18 cellular contexts compared by ENCODE assay signal in genomic region chr13:59665736-59666135, GRCh38.
DNase-seq lines count a peak whose midpoint lies in the region; ATAC-seq and TF ChIP-seq lines count a peak whose summit lies in the region.
"Had no signal": no experiment of that assay in that cellular context is flagged by ENCODE, and none has a peak within 500 bp of the region (broad histone marks: within the 10 kb centered on the region; RNA-seq: fewer than 3 reads in every experiment).

No MANE protein-coding gene starts in this region.

- no peak for DNase-seq in left ventricle myocardium inferior
- no peak for DNase-seq in Right ventricle myocardium superior
- peak; percentile 14 for DNase-seq in fibroblast of the conjunctiva (ENCODE audit: low read depth)
- no peak for DNase-seq in spleen
- DNase-seq in ascending aorta (ENCODE audit: low spot score in 2 of 2): no peak
- no peak for DNase-seq in NCI-H2029 treated with DMSO at 0.1 percent for 48 hours (lab: John Stamatoyannopoulos, UW)
- DNase-seq: CD4-positive, CD25-positive, alpha-beta regulatory T cell; DMS 273 treated with DMSO at 0.1 percent for 48 hours; DMS79 treated with DMSO at 0.1 percent for 48 hours; NCI-H1105 treated with DMSO at 0.1 percent for 48 hours; NCI-H1694; NCI-H2081 treated with DMSO at 0.1 percent for 48 hours; NCI-H510A; NCI-H774; NK-92 treated with Interleukin-12 subunit alpha and Interleukin-12 subunit beta, amount 100 ng/mL, for 24 hours had no signal

- no peak for TF ChIP-seq POLR2A in spleen (IDR thresholded peaks at IDR 0.05)

- ATAC-seq in Right ventricle myocardium superior (ENCODE audit: poor library complexity): no peak
- ATAC-seq in HG02885 (IDR thresholded peaks at IDR 0.05; ENCODE audit: poor library complexity, unreplicated experiment): no peak
- ATAC-seq: Panc1 had no signal

- no peaks in the 10 kb centered on the region for H3K9me3 ChIP-seq in left ventricle myocardium inferior (replicated peaks)
- no peaks in the 10 kb centered on the region for H3K9me3 ChIP-seq in OCI-LY3 (ENCODE audit: insufficient read depth, low read length)
- H3K9me3 ChIP-seq in spleen: no peaks in the 10 kb centered on the region
- no peaks in the 10 kb centered on the region for H3K9me3 ChIP-seq in ascending aorta

- no peaks in the 10 kb centered on the region for H4K20me1 ChIP-seq in OCI-LY3 (ENCODE audit: insufficient read depth, low read length)

- peak overlapping the region; percentile 55 for H3K4me2 ChIP-seq in OCI-LY3 (ENCODE audit: low read length)

- H3K9ac ChIP-seq in OCI-LY3 (ENCODE audit: low read length): 0 out of 2 replicates have a peak overlapping the region, but pooled peaks have one; percentile 6

- H3K4me1 ChIP-seq in left ventricle myocardium inferior (peaks cover 15% of the 10 kb centered on the region), OCI-LY3 (ENCODE audit: low read length) (peaks cover 26% of the 10 kb centered on the region), spleen (peaks cover 0 to 8% (median 0%) of the 10 kb centered on the region in 6 donors), ascending aorta (peaks cover 0 to 8% of the 10 kb centered on the region in 2 donors)

- H3K36me3 ChIP-seq in left ventricle myocardium inferior (no peaks in the 10 kb centered on the region), OCI-LY3 (replicated peaks; ENCODE audit: low read depth, low read length) (peaks cover 23% of the 10 kb centered on the region), spleen (no peaks in the 10 kb centered on the region), ascending aorta (no peaks in the 10 kb centered on the region)

- peak overlapping the region; percentile 39 for H3K27ac ChIP-seq in left ventricle myocardium inferior (replicated peaks)
- peak overlapping the region; percentile 40; the same call in 1 of the 2 replicates for H3K27ac ChIP-seq in OCI-LY3 (ENCODE audit: low read length)
- H3K27ac ChIP-seq in spleen: peak overlapping the region in 6 of 8 donors; percentile 38 to 79 (median 66)
- peak overlapping the region in 1 of 2 donors; percentile 17 for H3K27ac ChIP-seq in ascending aorta

- H3K27me3 ChIP-seq in left ventricle myocardium inferior (ENCODE audit: low read depth): no peaks in the 10 kb centered on the region
- no peaks in the 10 kb centered on the region for H3K27me3 ChIP-seq in OCI-LY3 (ENCODE audit: low read depth, low read length)
- no peaks in the 10 kb centered on the region for H3K27me3 ChIP-seq in spleen (replicated peaks in 1 of 7)
- H3K27me3 ChIP-seq in ascending aorta: no peaks in the 10 kb centered on the region

- H3K4me3 ChIP-seq in left ventricle myocardium inferior (no peak overlapping the region), OCI-LY3 (ENCODE audit: low read length) (peak overlapping the region; percentile 16; the same call in 1 of the 2 replicates), spleen (no peak overlapping the region), ascending aorta (no peak overlapping the region)

- WGBS in spleen, 5 donors: 79 to 92% (median 88%) methylated on average over 3 of the region's 3 CpGs

- intact Hi-C loops in left ventricle myocardium inferior (cut with micrococcal nuclease): no loop called here
- intact Hi-C loops in Right ventricle myocardium superior (cut with DNase I): no loop called here
- intact Hi-C loops in spleen (cut with DNase I; ENCODE audit: low total_unique reads): no loop called here
- intact Hi-C loops in ascending aorta (cut with DNase I): no loop called here

- TF ChIP-seq CTCF in left ventricle myocardium inferior (IDR thresholded peaks at IDR 0.05; ENCODE audit: borderline replicate concordance) (no peak), OCI-LY3 (IDR thresholded peaks at IDR 0.05; ENCODE audit: low read depth, low read length) (no peak), spleen (IDR thresholded peaks at IDR 0.05 in 8 of 11, conservative IDR thresholded peaks at IDR 0.05 in 3 of 11) (no peak), ascending aorta (IDR thresholded peaks at IDR 0.05) (no peak)

- no peaks in the 10 kb centered on the region for H3K79me2 ChIP-seq in OCI-LY3 (ENCODE audit: low read length)

- no peak overlapping the region for H2AFZ ChIP-seq in OCI-LY3 (ENCODE audit: low read depth, low read length)
